16 cellular contexts compared by ENCODE assay signal in the genomic region with DNA sequence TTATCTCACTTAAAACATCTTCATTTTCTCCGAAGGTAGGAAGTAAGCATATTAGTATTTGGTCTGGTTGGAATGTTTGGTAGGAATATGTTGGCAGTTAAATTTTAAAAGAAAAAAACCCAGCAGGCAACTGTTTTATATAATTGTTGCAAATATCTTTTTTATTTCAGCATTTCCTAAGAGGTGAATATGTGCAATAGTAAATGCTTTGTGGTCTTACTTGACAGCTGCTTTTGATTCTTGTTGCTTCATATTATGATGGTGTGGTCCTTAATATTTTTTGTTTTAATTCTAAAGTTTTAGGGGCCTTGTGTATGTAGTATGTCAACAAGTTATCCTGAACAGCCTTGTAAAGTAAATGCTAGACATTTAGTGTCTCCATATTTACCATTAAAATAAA. TPM values are rescaled to one million over a fixed set of nuclear protein-coding genes. Genes with fewer than 3 reads are reported as not detected.
DNase-seq lines count a peak whose midpoint lies in the region; ATAC-seq and TF ChIP-seq lines count a peak whose summit lies in the region.
"Had no signal": no experiment of that assay in that cellular context is flagged by ENCODE, and none has a peak within 500 bp of the region (broad histone marks: within the 10 kb centered on the region; RNA-seq: fewer than 3 reads in every experiment).

No MANE protein-coding gene starts in this region.

- no peak for ATAC-seq in Panc1
- ATAC-seq in stimulated activated memory B cell treated with anti-CD40 and anti-IgM and Interleukin-4, amounts not matched to agents 10 μg/mL and 1 μg/mL and 100 μg/mL, for 72 hours: no peak
- ATAC-seq: lower lobe of right lung, SK-N-SH treated with all-trans-retinoic acid at 6 μM for 48 hours had no signal

- peaks cover 5% of the 10 kb centered on the region; the same call in 1 of the 2 replicates for H3K36me3 ChIP-seq in Panc1 (ENCODE audit: control insufficient read depth, insufficient read depth, low read length)
- peaks cover 20% of the 10 kb centered on the region for H3K36me3 ChIP-seq in effector memory CD4-positive, alpha-beta T cell (ENCODE audit: control insufficient read depth, insufficient read depth, low read length)

- H3K36me3 Mint-ChIP-seq in activated CD4-positive, alpha-beta T cell treated with anti-CD3 and anti-CD28 coated beads, Interleukin-2, amount 10 ng/mL, durations not matched to agents 24 days and 14 days (ENCODE audit: low read depth): peaks cover 34% of the 10 kb centered on the region
- H3K36me3 Mint-ChIP-seq in stimulated activated memory B cell treated with anti-CD40 and anti-IgM and Interleukin-4, amounts not matched to agents 10 μg/mL and 1 μg/mL and 100 μg/mL, for 72 hours: peaks cover 20% of the 10 kb centered on the region

- H3K4me3 Mint-ChIP-seq in activated CD4-positive, alpha-beta T cell treated with anti-CD3 and anti-CD28 coated beads, Interleukin-2, amount 10 ng/mL, durations not matched to agents 24 days and 14 days: peak overlapping the region; percentile 78
- no peak overlapping the region for H3K4me3 Mint-ChIP-seq in stimulated activated memory B cell treated with anti-CD40 and anti-IgM and Interleukin-4, amounts not matched to agents 10 μg/mL and 1 μg/mL and 100 μg/mL, for 72 hours

- no peak overlapping the region for H3K27ac ChIP-seq in Panc1 (ENCODE audit: low read length)
- peak overlapping the region; percentile 63 for H3K27ac ChIP-seq in effector memory CD4-positive, alpha-beta T cell (ENCODE audit: insufficient read depth, low read length, poor library complexity, severe bottlenecking)

- CTCF ChIA-PET in Panc1 (lab: Charles Lee): interaction anchor here (0.6 kb wide), 1 partner anchor 152 kb away, joined by 9 read pairs; no protein-coding TSS in a partner anchor

- H3K4me1 ChIP-seq in Panc1 (ENCODE audit: control insufficient read depth, insufficient read depth, low read length): peaks cover 15% of the 10 kb centered on the region
- H3K4me1 ChIP-seq in effector memory CD4-positive, alpha-beta T cell (ENCODE audit: control insufficient read depth, insufficient read depth, low read length, poor library complexity, severe bottlenecking): peaks cover 29% of the 10 kb centered on the region

- H3K27ac Mint-ChIP-seq in activated CD4-positive, alpha-beta T cell treated with anti-CD3 and anti-CD28 coated beads, Interleukin-2, amount 10 ng/mL, durations not matched to agents 24 days and 14 days: no peak overlapping the region
- H3K27ac Mint-ChIP-seq in stimulated activated memory B cell treated with anti-CD40 and anti-IgM and Interleukin-4, amounts not matched to agents 10 μg/mL and 1 μg/mL and 100 μg/mL, for 72 hours: peak overlapping the region; percentile 86

- TSS peak; percentile 27 for BruUV-seq in Panc1 (replicated peaks; lab: Mats Ljungman, UMichigan)

- H3K27me3 ChIP-seq in Panc1 (ENCODE audit: control insufficient read depth, insufficient read depth, low read length): no peaks in the 10 kb centered on the region
- no peaks in the 10 kb centered on the region for H3K27me3 ChIP-seq in effector memory CD4-positive, alpha-beta T cell (replicated peaks; ENCODE audit: control insufficient read depth, insufficient read depth, low read length, poor library complexity, severe bottlenecking)

- no peaks in the 10 kb centered on the region for H3K9me3 ChIP-seq in Panc1 (ENCODE audit: control insufficient read depth, insufficient read depth, low read depth, low read length)
- no peaks in the 10 kb centered on the region for H3K9me3 ChIP-seq in effector memory CD4-positive, alpha-beta T cell (ENCODE audit: control insufficient read depth, low read length)
- H3K9me3 ChIP-seq: lower lobe of right lung had no signal

- no peaks in the 10 kb centered on the region for H3K27me3 Mint-ChIP-seq in activated CD4-positive, alpha-beta T cell treated with anti-CD3 and anti-CD28 coated beads, Interleukin-2, amount 10 ng/mL, durations not matched to agents 24 days and 14 days
- no peaks in the 10 kb centered on the region for H3K27me3 Mint-ChIP-seq in stimulated activated memory B cell treated with anti-CD40 and anti-IgM and Interleukin-4, amounts not matched to agents 10 μg/mL and 1 μg/mL and 100 μg/mL, for 72 hours

- no peak overlapping the region for H3K4me3 ChIP-seq in Panc1 (ENCODE audit: low read depth in 2 of 2, low read length in 2 of 2)
- no peak overlapping the region for H3K4me3 ChIP-seq in effector memory CD4-positive, alpha-beta T cell (ENCODE audit: insufficient read depth, low read depth, low read length, poor library complexity, severe bottlenecking)

- peaks cover 40% of the 10 kb centered on the region for H3K4me1 Mint-ChIP-seq in activated CD4-positive, alpha-beta T cell treated with anti-CD3 and anti-CD28 coated beads, Interleukin-2, amount 10 ng/mL, durations not matched to agents 24 days and 14 days
- H3K4me1 Mint-ChIP-seq in stimulated activated memory B cell treated with anti-CD40 and anti-IgM and Interleukin-4, amounts not matched to agents 10 μg/mL and 1 μg/mL and 100 μg/mL, for 72 hours: peaks cover 41% of the 10 kb centered on the region

- TF ChIP-seq CTCF in Panc1 (IDR thresholded peaks at IDR 0.05): no peak

- POLR2A ChIA-PET in Panc1 (lab: Charles Lee): no interaction called here

- DNase-seq in activated CD4-positive, alpha-beta T cell treated with anti-CD3 and anti-CD28 coated beads, Interleukin-2, amount 10 ng/mL, durations not matched to agents 24 days and 14 days: no peak
- no peak for DNase-seq in activated CD4-positive, alpha-beta T cell treated with anti-CD3 and anti-CD28 coated beads, Interleukin-2, amount 50 U/mL, for 4 hours
- DNase-seq in Panc1 (ENCODE audit: low read depth, low spot score): no peak
- DNase-seq in effector memory CD4-positive, alpha-beta T cell: no peak
- DNase-seq in NK-92 (lab: John Stamatoyannopoulos, UW; ENCODE audit: unreplicated experiment): no peak
- no peak for DNase-seq in putamen (ENCODE audit: low spot score)
- no peak for DNase-seq in NCI-H524 (lab: John Stamatoyannopoulos, UW)
- DNase-seq: activated CD4-positive, CD25-positive, alpha-beta regulatory T cell treated with anti-CD3 and anti-CD28 coated beads, Interleukin-2, amount 50 U/mL, for 72 hours; activated effector memory CD4-positive, alpha-beta T cell treated with anti-CD3 and anti-CD28 coated beads, Interleukin-2, amount 50 U/mL, for 16 hours; erythroblast; lower lobe of right lung; NCI-H2227 treated with DMSO at 0.1 percent for 48 hours; nucleus accumbens; substantia nigra had no signal

- in situ Hi-C loops in Panc1 (cut with HindIII; ENCODE audit: low pct_unique_long_range_greater_than_20kb, low sequenced_read_pairs): no loop called here

- intact Hi-C loops in activated CD4-positive, alpha-beta T cell treated with anti-CD3 and anti-CD28 coated beads, Interleukin-2, amount 10 ng/mL, durations not matched to agents 24 days and 14 days (cut with micrococcal nuclease): loop anchor here (2.0 kb wide), 2 partner anchors 47 to 139 kb away; no protein-coding TSS in a partner anchor
- intact Hi-C loops in Panc1 (cut with micrococcal nuclease; ENCODE audit: unreplicated experiment): no loop called here

- no peaks in the 10 kb centered on the region for H3K9me3 Mint-ChIP-seq in activated CD4-positive, alpha-beta T cell treated with anti-CD3 and anti-CD28 coated beads, Interleukin-2, amount 10 ng/mL, durations not matched to agents 24 days and 14 days
- H3K9me3 Mint-ChIP-seq in stimulated activated memory B cell treated with anti-CD40 and anti-IgM and Interleukin-4, amounts not matched to agents 10 μg/mL and 1 μg/mL and 100 μg/mL, for 72 hours: no peaks in the 10 kb centered on the region

RNA-seq across cellular contexts. Expression of a gene that starts 6.3 kb away (rescaled TPM):
- total RNA-seq in activated CD4-positive, alpha-beta T cell treated with anti-CD3 and anti-CD28 coated beads, Interleukin-2, amount 10 ng/mL, durations not matched to agents 24 days and 14 days: 45.6 and 48.3 TPM in 2 replicates
- total RNA-seq in Panc1 (2021; ENCODE audit: unreplicated experiment): 32.9 TPM
- polyA plus RNA-seq in Panc1 (2012; ENCODE audit: insufficient read length): 21.2 TPM

RNA-seq across cellular contexts. Expression of a gene that starts 23.1 kb away (rescaled TPM):
- total RNA-seq in activated CD4-positive, alpha-beta T cell treated with anti-CD3 and anti-CD28 coated beads, Interleukin-2, amount 10 ng/mL, durations not matched to agents 24 days and 14 days: 60.0 and 62.1 TPM in 2 replicates
- total RNA-seq in Panc1 (2021; ENCODE audit: unreplicated experiment): 32.2 TPM
- polyA plus RNA-seq in Panc1 (2012; ENCODE audit: insufficient read length): 9.4 TPM
